ENCODE assay signal across 10 cellular contexts in the genomic region with DNA sequence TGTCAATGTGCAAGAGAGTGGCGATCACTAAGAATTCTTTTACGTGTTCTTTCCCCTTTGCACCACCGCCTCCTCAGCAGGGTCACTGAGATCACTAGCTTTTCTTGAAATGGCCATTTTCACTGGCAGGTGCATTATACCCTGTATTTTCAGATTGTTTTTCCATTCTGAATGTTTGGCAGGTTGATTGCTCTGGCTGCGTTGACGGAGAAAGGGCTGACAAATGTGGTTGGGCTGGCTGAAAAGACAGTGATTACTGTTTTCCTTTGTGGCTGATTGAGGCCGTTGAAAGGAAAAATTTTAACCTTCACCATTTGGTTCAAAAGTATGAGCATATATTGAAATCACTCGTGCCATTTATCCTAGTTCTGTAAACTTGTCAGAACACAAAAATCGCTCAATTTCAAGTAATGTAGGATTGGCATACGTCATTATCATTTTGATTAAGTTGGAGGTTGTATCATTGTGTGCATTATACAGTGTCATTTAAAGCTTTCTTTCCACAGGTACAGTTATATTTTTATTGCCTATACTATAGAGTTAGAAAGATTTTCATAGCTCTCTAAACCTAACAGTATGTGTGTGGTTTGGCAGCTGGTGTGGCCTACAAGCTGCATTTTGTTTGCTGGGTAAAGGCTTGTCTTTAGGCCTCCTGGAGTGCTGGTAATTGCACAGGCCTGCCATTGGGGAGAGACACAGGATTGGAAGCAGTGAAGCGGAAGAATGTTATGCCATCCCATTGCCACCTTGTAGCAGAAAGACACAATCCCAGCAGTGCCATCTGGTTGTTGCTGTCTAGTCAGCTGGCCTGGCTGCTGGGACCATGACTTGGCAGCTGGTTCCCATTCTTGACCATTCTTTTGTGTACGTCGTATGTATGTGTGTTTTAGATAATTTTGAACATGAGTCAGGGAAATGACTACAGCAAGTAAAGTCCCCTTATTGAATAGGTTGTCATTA. TPM values are rescaled to one million over a fixed set of nuclear protein-coding genes. Genes with fewer than 3 reads are reported as not detected.
DNase-seq lines count a peak whose midpoint lies in the region; ATAC-seq, FAIRE-seq and TF ChIP-seq lines count a peak whose summit lies in the region.
"Had no signal": no experiment of that assay in that cellular context is flagged by ENCODE, and none has a peak within 500 bp of the region (broad histone marks: within the 10 kb centered on the region; RNA-seq: fewer than 3 reads in every experiment).

No MANE protein-coding gene starts in this region.

- H3K4me3 ChIP-seq in DND-41 (ENCODE audit: low read depth in 1 of 2, low read length in 2 of 2) (no peak overlapping the region), kidney epithelial cell (ENCODE audit: low read depth, low read length) (no peak overlapping the region)

- no peak overlapping the region for H2AFZ ChIP-seq in DND-41 (ENCODE audit: low read depth, low read length)

- peaks cover 10% of the 10 kb centered on the region for H3K4me1 Mint-ChIP-seq in WTC11

- TF ChIP-seq CTCF in DND-41 (IDR thresholded peaks at IDR 0.05; ENCODE audit: borderline replicate concordance, extremely low read depth, low read length, poor library complexity, severe bottlenecking) (peak; percentile 22), WTC11 (IDR thresholded peaks at IDR 0.05) (no peak), kidney epithelial cell (IDR thresholded peaks at IDR 0.05; ENCODE audit: insufficient read depth, low read length, poor library complexity, severe bottlenecking) (peak; percentile 7)

- no peak overlapping the region for H3K27ac Mint-ChIP-seq in WTC11

- H3K36me3 ChIP-seq in DND-41 (ENCODE audit: insufficient read depth, low read length), result peaks cover 16% of the 10 kb centered on the region; the same call in 1 of the 2 replicates
- H3K36me3 ChIP-seq in kidney epithelial cell (ENCODE audit: control insufficient read depth, insufficient read depth, low read length), result peaks cover 1% of the 10 kb centered on the region

- no peaks in the 10 kb centered on the region for H3K9me3 Mint-ChIP-seq in WTC11

- DNase-seq in DND-41 (no peak), NCI-H1694 treated with DMSO at 0.1 percent for 48 hours (lab: John Stamatoyannopoulos, UW) (peak; percentile 99), WTC11 (ENCODE audit: low spot score) (peak; percentile 28), kidney epithelial cell (ENCODE audit: low read depth) (no peak), mesenteric fat pad (ENCODE audit: low spot score) (no peak), GDM1 (lab: John Stamatoyannopoulos, UW) (no peak), RCC 7860 (ENCODE audit: low spot score) (no peak)
- DNase-seq: NCI-H1048 had no signal

- no peaks in the 10 kb centered on the region for H3K79me2 ChIP-seq in DND-41 (ENCODE audit: insufficient read depth, low read length)

- no peaks in the 10 kb centered on the region for H3K9me3 ChIP-seq in DND-41 (ENCODE audit: insufficient read depth, low read length, severe bottlenecking)

- H3K27ac ChIP-seq in DND-41 (ENCODE audit: low read length), result no peak overlapping the region
- H3K27ac ChIP-seq: epithelial cell of prostate had no signal

- CTCF ChIA-PET in WTC11 (lab: Charles Lee), result interaction anchor here (0.5 to 0.7 kb wide), 4 partner anchors 10 to 407 kb away, joined by 3 to 4 read pairs (median 3); no protein-coding TSS in a partner anchor

- H3K4me2 ChIP-seq in DND-41 (ENCODE audit: insufficient read depth, low read length), result no peak overlapping the region

- H3K9ac ChIP-seq in DND-41 (ENCODE audit: low read depth, low read length), result no peak overlapping the region

- no peaks in the 10 kb centered on the region for H3K4me1 ChIP-seq in DND-41 (ENCODE audit: insufficient read depth, low read length)

- no peak overlapping the region for H3K4me3 Mint-ChIP-seq in WTC11

- peaks cover 22% of the 10 kb centered on the region for H3K36me3 Mint-ChIP-seq in WTC11

- no peaks in the 10 kb centered on the region for H3K27me3 Mint-ChIP-seq in WTC11 (ENCODE audit: low read depth)

- peak; percentile 24; the same call in 1 of the 3 replicates for ATAC-seq in DND-41 (ENCODE audit: insufficient read depth, low read depth)
- ATAC-seq in WTC11, result peak; percentile 89
- no peak for ATAC-seq in HG02852 (IDR thresholded peaks at IDR 0.05; ENCODE audit: unreplicated experiment)

- H3K27me3 ChIP-seq in DND-41 (ENCODE audit: insufficient read depth, low read length, poor library complexity) (no peaks in the 10 kb centered on the region), kidney epithelial cell (ENCODE audit: control insufficient read depth, insufficient read depth, low read length) (no peaks in the 10 kb centered on the region)

- POLR2A ChIA-PET in WTC11 (lab: Charles Lee), result interaction anchor here (0.5 kb wide), 1 partner anchor 37 kb away, joined by 4 read pairs; no protein-coding TSS in a partner anchor

- FAIRE-seq in RCC 7860 (lab: Jason Lieb, UNC), result no peak

- H4K20me1 ChIP-seq in DND-41 (ENCODE audit: insufficient read depth, low read length), result no peaks in the 10 kb centered on the region

TF ChIP-seq in WTC11, 78 proteins besides CTCF, POLR2A, EP300 and RAD21 (continues in another document):
- TF ChIP-seq ZNF416 (CRISPR knock-in tag; IDR thresholded peaks at IDR 0.05) (no peak), ZNF671 (CRISPR knock-in tag; IDR thresholded peaks at IDR 0.05) (no peak), TP53 (CRISPR knock-in tag; IDR thresholded peaks at IDR 0.05) (no peak), ZBTB21 (CRISPR knock-in tag; IDR thresholded peaks at IDR 0.05; ENCODE audit: borderline replicate concordance) (no peak), ZNF396 (CRISPR knock-in tag; IDR thresholded peaks at IDR 0.05; ENCODE audit: borderline replicate concordance) (no peak), SOX15 (CRISPR knock-in tag; IDR thresholded peaks at IDR 0.05) (no peak), EMX1 (CRISPR knock-in tag; IDR thresholded peaks at IDR 0.05) (no peak), ZNF232 (CRISPR knock-in tag; IDR thresholded peaks at IDR 0.05) (no peak), TCF7 (CRISPR knock-in tag; IDR thresholded peaks at IDR 0.05; ENCODE audit: low read depth) (no peak), CREM (CRISPR knock-in tag; IDR thresholded peaks at IDR 0.05) (no peak), TEAD4 (CRISPR knock-in tag; IDR thresholded peaks at IDR 0.05) (no peak), ETV6 (CRISPR knock-in tag; IDR thresholded peaks at IDR 0.05) (no peak)
- TF ChIP-seq, protein P1, sequence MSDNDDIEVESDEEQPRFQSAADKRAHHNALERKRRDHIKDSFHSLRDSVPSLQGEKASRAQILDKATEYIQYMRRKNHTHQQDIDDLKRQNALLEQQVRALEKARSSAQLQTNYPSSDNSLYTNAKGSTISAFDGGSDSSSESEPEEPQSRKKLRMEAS (CRISPR knock-in tag; IDR thresholded peaks at IDR 0.05), result no peak
- TF ChIP-seq, protein P2, sequence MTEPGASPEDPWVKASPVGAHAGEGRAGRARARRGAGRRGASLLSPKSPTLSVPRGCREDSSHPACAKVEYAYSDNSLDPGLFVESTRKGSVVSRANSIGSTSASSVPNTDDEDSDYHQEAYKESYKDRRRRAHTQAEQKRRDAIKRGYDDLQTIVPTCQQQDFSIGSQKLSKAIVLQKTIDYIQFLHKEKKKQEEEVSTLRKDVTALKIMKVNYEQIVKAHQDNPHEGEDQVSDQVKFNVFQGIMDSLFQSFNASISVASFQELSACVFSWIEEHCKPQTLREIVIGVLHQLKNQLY (CRISPR knock-in tag; IDR thresholded peaks at IDR 0.05), result no peak
- TF ChIP-seq, protein P3, sequence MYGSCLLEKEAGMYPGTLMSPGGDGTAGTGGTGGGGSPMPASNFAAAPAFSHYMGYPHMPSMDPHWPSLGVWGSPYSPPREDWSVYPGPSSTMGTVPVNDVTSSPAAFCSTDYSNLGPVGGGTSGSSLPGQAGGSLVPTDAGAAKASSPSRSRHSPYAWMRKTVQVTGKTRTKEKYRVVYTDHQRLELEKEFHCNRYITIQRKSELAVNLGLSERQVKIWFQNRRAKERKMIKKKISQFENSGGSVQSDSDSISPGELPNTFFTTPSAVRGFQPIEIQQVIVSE (CRISPR knock-in tag; IDR thresholded peaks at IDR 0.05; ENCODE audit: borderline replicate concordance), result no peak
- TF ChIP-seq, protein P4, sequence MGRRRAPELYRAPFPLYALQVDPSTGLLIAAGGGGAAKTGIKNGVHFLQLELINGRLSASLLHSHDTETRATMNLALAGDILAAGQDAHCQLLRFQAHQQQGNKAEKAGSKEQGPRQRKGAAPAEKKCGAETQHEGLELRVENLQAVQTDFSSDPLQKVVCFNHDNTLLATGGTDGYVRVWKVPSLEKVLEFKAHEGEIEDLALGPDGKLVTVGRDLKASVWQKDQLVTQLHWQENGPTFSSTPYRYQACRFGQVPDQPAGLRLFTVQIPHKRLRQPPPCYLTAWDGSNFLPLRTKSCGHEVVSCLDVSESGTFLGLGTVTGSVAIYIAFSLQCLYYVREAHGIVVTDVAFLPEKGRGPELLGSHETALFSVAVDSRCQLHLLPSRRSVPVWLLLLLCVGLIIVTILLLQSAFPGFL (CRISPR knock-in tag; IDR thresholded peaks at IDR 0.05; ENCODE audit: borderline replicate concordance), result no peak
- TF ChIP-seq, protein P5, sequence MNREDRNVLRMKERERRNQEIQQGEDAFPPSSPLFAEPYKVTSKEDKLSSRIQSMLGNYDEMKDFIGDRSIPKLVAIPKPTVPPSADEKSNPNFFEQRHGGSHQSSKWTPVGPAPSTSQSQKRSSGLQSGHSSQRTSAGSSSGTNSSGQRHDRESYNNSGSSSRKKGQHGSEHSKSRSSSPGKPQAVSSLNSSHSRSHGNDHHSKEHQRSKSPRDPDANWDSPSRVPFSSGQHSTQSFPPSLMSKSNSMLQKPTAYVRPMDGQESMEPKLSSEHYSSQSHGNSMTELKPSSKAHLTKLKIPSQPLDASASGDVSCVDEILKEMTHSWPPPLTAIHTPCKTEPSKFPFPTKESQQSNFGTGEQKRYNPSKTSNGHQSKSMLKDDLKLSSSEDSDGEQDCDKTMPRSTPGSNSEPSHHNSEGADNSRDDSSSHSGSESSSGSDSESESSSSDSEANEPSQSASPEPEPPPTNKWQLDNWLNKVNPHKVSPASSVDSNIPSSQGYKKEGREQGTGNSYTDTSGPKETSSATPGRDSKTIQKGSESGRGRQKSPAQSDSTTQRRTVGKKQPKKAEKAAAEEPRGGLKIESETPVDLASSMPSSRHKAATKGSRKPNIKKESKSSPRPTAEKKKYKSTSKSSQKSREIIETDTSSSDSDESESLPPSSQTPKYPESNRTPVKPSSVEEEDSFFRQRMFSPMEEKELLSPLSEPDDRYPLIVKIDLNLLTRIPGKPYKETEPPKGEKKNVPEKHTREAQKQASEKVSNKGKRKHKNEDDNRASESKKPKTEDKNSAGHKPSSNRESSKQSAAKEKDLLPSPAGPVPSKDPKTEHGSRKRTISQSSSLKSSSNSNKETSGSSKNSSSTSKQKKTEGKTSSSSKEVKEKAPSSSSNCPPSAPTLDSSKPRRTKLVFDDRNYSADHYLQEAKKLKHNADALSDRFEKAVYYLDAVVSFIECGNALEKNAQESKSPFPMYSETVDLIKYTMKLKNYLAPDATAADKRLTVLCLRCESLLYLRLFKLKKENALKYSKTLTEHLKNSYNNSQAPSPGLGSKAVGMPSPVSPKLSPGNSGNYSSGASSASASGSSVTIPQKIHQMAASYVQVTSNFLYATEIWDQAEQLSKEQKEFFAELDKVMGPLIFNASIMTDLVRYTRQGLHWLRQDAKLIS (CRISPR knock-in tag; IDR thresholded peaks at IDR 0.05; ENCODE audit: borderline replicate concordance), result no peak

RNA-seq across cellular contexts. Expression of a gene that starts 36.7 kb away (rescaled TPM):
- total RNA-seq in WTC11 (2021), result 67.9 to 73.7 TPM (median 69.1 TPM) in 3 replicates
- total RNA-seq in kidney epithelial cell, result 113 and 129 TPM in 2 replicates
- total RNA-seq in mesenteric fat pad, result 73.6 TPM

Comparison
In these comparisons a context has a peak if more than half of its experiments do, and no peak if none do; other contexts are left out.
1. DNase-seq: peak in NCI-H1694 treated with DMSO at 0.1 percent for 48 hours (single experiment) and WTC11 (single experiment); none in DND-41 (single experiment), kidney epithelial cell (single experiment), mesenteric fat pad (single experiment), GDM1 (single experiment) and RCC 7860 (single experiment).